ENCODE assay signal across 1 cellular context in genomic region chr9:137670391-137671195, GRCh38.
TF ChIP-seq lines count a peak whose summit lies in the region.

No MANE protein-coding gene starts in this region.

TF ChIP-seq in HepG2, 621 proteins besides CTCF, POLR2A, EP300 and RAD21 (continued from another document and continues in another):
- TF ChIP-seq YEATS4 (CRISPR knock-in tag; IDR thresholded peaks at IDR 0.05; ENCODE audit: borderline replicate concordance) (peak; percentile 91; the same call in 1 of the 2 replicates), CBX5 (CRISPR knock-in tag; IDR thresholded peaks at IDR 0.05; ENCODE audit: borderline replicate concordance) (peak; percentile 75; the same call in 1 of the 2 replicates), HIVEP1 (CRISPR knock-in tag; IDR thresholded peaks at IDR 0.05) (peak; percentile 53; the same call in 1 of the 2 replicates), ZBTB14 (CRISPR knock-in tag; IDR thresholded peaks at IDR 0.05) (no peak), ZFP91 (CRISPR knock-in tag; IDR thresholded peaks at IDR 0.05; ENCODE audit: borderline replicate concordance) (peak; percentile 50; the same call in 1 of the 2 replicates), ZNF180 (CRISPR knock-in tag; IDR thresholded peaks at IDR 0.05; ENCODE audit: borderline replicate concordance, low read depth) (no peak), JUNB (CRISPR knock-in tag; IDR thresholded peaks at IDR 0.05; ENCODE audit: borderline replicate concordance) (no peak; the same call in 1 of the 2 replicates), SSRP1 (CRISPR knock-in tag; IDR thresholded peaks at IDR 0.05) (no peak), ZSCAN20 (CRISPR knock-in tag; IDR thresholded peaks at IDR 0.05; ENCODE audit: borderline replicate concordance) (no peak), ZNF614 (CRISPR knock-in tag; IDR thresholded peaks at IDR 0.05; ENCODE audit: borderline replicate concordance) (peak; percentile 88; the same call in 1 of the 2 replicates), DZIP1 (CRISPR knock-in tag; IDR thresholded peaks at IDR 0.05) (0 out of 2 replicates have a peak, but pooled peaks have one; percentile 76), ZNF18 (CRISPR knock-in tag; IDR thresholded peaks at IDR 0.05; ENCODE audit: insufficient replicate concordance) (no peak), ZNF646 (CRISPR knock-in tag; IDR thresholded peaks at IDR 0.05) (peak; percentile 80), TERF1 (CRISPR knock-in tag; IDR thresholded peaks at IDR 0.05) (no peak), GABPA (IDR thresholded peaks at IDR 0.05; ENCODE audit: low read depth, low read length) (no peak), GABPA (CRISPR knock-in tag; IDR thresholded peaks at IDR 0.05; ENCODE audit: low read depth) (0 out of 2 replicates have a peak, but pooled peaks have one; percentile 22), ZNF850 (CRISPR knock-in tag; conservative IDR thresholded peaks at IDR 0.05) (no peak), ZFX (CRISPR knock-in tag; IDR thresholded peaks at IDR 0.05; ENCODE audit: low read depth) (peak; percentile 91), ATF1 (CRISPR knock-in tag; IDR thresholded peaks at IDR 0.05) (no peak), HNF4A (CRISPR knock-in tag; IDR thresholded peaks at IDR 0.05) (peak; percentile 89), ELF4 (CRISPR knock-in tag; IDR thresholded peaks at IDR 0.05; ENCODE audit: borderline replicate concordance) (no peak), ERF (CRISPR knock-in tag; IDR thresholded peaks at IDR 0.05) (peak; percentile 80), ZNF143 (CRISPR knock-in tag; IDR thresholded peaks at IDR 0.05) (no peak), TEF (CRISPR knock-in tag; IDR thresholded peaks at IDR 0.05) (0 out of 2 replicates have a peak, but pooled peaks have one; percentile 55), SAP130 (CRISPR knock-in tag; IDR thresholded peaks at IDR 0.05; ENCODE audit: low read depth) (peak; percentile 99), AGO2 (optimal IDR thresholded peaks at IDR 0.05; ENCODE audit: low read depth, low read length) (no peak), ZNF75D (CRISPR knock-in tag; IDR thresholded peaks at IDR 0.05; ENCODE audit: borderline replicate concordance) (no peak), ARID2 (CRISPR knock-in tag; IDR thresholded peaks at IDR 0.05; ENCODE audit: borderline replicate concordance) (no peak), RERE (CRISPR knock-in tag; IDR thresholded peaks at IDR 0.05; ENCODE audit: low read depth) (no peak), ZFP36L1 (CRISPR knock-in tag; IDR thresholded peaks at IDR 0.05) (peak; percentile 49; the same call in 1 of the 2 replicates), BATF2 (CRISPR knock-in tag; IDR thresholded peaks at IDR 0.05) (no peak), NCOA1 (CRISPR knock-in tag; IDR thresholded peaks at IDR 0.05) (no peak), CBFB (CRISPR knock-in tag; IDR thresholded peaks at IDR 0.05) (no peak), TEAD3 (CRISPR knock-in tag; optimal IDR thresholded peaks at IDR 0.05; ENCODE audit: borderline replicate concordance) (no peak), ZNF746 (CRISPR knock-in tag; IDR thresholded peaks at IDR 0.05) (no peak; the same call in 1 of the 2 replicates), ETV5 (CRISPR knock-in tag; IDR thresholded peaks at IDR 0.05; ENCODE audit: borderline replicate concordance) (peak; percentile 9)
